ENCODE assay signal across 11 cellular contexts in the genomic region with DNA sequence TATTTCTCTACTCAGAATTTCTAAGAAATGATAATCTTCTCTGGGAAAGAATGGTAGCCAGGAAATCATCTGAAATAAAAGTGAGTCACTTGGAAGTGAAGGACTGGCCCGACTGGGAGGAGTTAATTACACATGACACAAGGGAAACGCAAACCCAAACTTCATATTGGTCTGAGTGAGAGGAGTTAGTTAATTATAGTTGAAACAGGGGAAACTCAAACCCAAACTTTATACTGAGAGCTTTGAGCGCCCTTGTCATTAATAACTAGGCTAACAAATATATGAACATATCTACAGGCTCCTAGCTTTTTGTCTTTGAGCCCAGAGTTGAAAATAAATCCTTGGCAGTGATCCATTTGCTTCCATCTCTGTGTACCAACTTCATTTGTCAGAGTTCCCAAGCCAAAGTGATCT.
A peak's percentile ranks its signal among the peaks of the same experiment; 100 is the strongest.
DNase-seq lines count a peak whose midpoint lies in the region; ATAC-seq and TF ChIP-seq lines count a peak whose summit lies in the region.
"Had no signal": no experiment of that assay in that cellular context is flagged by ENCODE, and none has a peak within 500 bp of the region (broad histone marks: within the 10 kb centered on the region; RNA-seq: fewer than 3 reads in every experiment).

No MANE protein-coding gene starts in this region.

- H3K36me3 Mint-ChIP-seq in MCF 10A (ENCODE audit: insufficient read depth, unreplicated experiment), result no peaks in the 10 kb centered on the region
- H3K36me3 Mint-ChIP-seq in stimulated activated naive B cell treated with anti-CD40 and anti-IgM and Interleukin-4, amounts not matched to agents 10 μg/mL and 1 μg/mL and 100 μg/mL, for 72 hours, result no peaks in the 10 kb centered on the region

- CTCF ChIA-PET in MCF 10A (lab: Yijun Ruan, JAX), result interaction anchor here (0.7 to 1.0 kb wide), 3 partner anchors 109 to 262 kb away, joined by 3 to 4 read pairs (median 3); no protein-coding TSS in a partner anchor

- peaks cover 0 to 26% (median 9%) of the 10 kb centered on the region in 4 donors for H3K4me1 ChIP-seq in stomach

- peak; percentile 43 for DNase-seq in HT1080 (ENCODE audit: low read depth)
- peak; percentile 75 for DNase-seq in MCF 10A (ENCODE audit: unreplicated experiment)
- DNase-seq in iris pigment epithelial cell (ENCODE audit: low read depth), result peak; percentile 91
- no peak for DNase-seq in stomach
- no peak for DNase-seq in KG1 (lab: John Stamatoyannopoulos, UW)
- DNase-seq in stimulated activated naive B cell treated with anti-CD40 and anti-IgM and Interleukin-4, amounts not matched to agents 10 μg/mL and 1 μg/mL and 100 μg/mL, for 72 hours, result no peak
- DNase-seq: activated T-cell treated with anti-CD3 and anti-CD28 coated beads, Interleukin-2, amount 50 U/mL, for 24 hours had no signal

- BruUV-seq in MCF 10A (replicated peaks; lab: Mats Ljungman, UMichigan), result no TSS peak

- no peak for TF ChIP-seq EP300 in stomach (IDR thresholded peaks at IDR 0.05)

- peak overlapping the region; percentile 67 for H3K27ac Mint-ChIP-seq in MCF 10A (ENCODE audit: low read depth, unreplicated experiment)
- no peak overlapping the region for H3K27ac Mint-ChIP-seq in stimulated activated naive B cell treated with anti-CD40 and anti-IgM and Interleukin-4, amounts not matched to agents 10 μg/mL and 1 μg/mL and 100 μg/mL, for 72 hours
- H3K27ac Mint-ChIP-seq: activated T-cell treated with anti-CD3 and anti-CD28 coated beads, Interleukin-2, amount 50 U/mL, for 24 hours; progenitor cell of endocrine pancreas; stimulated activated naive CD8-positive, alpha-beta T cell treated with anti-CD3 and anti-CD28 coated beads, Interleukin-15, Interleukin-2, amounts not matched to agents 100 ng/mL and 50 ng/mL, for 24 hours had no signal

- H3K4me3 Mint-ChIP-seq in MCF 10A (ENCODE audit: unreplicated experiment), result no peak overlapping the region
- H3K4me3 Mint-ChIP-seq in stimulated activated naive B cell treated with anti-CD40 and anti-IgM and Interleukin-4, amounts not matched to agents 10 μg/mL and 1 μg/mL and 100 μg/mL, for 72 hours, result no peak overlapping the region
- H3K4me3 Mint-ChIP-seq: activated T-cell treated with anti-CD3 and anti-CD28 coated beads, Interleukin-2, amount 50 U/mL, for 24 hours; stimulated activated naive CD8-positive, alpha-beta T cell treated with anti-CD3 and anti-CD28 coated beads, Interleukin-15, Interleukin-2, amounts not matched to agents 100 ng/mL and 50 ng/mL, for 24 hours had no signal

- no peak for TF ChIP-seq CTCF in MCF 10A (IDR thresholded peaks at IDR 0.05; ENCODE audit: unreplicated experiment)
- no peak for TF ChIP-seq CTCF in stomach (IDR thresholded peaks at IDR 0.05)

- peak overlapping the region in 1 of 4 donors; percentile 7 for H3K4me3 ChIP-seq in stomach

- POLR2A ChIA-PET in MCF 10A (lab: Yijun Ruan, JAX), result interaction anchor here (0.6 to 1.1 kb wide), 2 partner anchors 63 to 162 kb away, joined by 5 read pairs; no protein-coding TSS in a partner anchor

- 32 to 53% (median 36%) methylated on average over 3 of the region's 3 CpGs for WGBS in stomach, 5 donors

- no peak for ATAC-seq in stimulated activated naive B cell treated with anti-CD40 and anti-IgM and Interleukin-4, amounts not matched to agents 10 μg/mL and 1 μg/mL and 100 μg/mL, for 72 hours (replicated peaks)
- no peak for ATAC-seq in GM18520 (IDR thresholded peaks at IDR 0.05; ENCODE audit: unreplicated experiment)
- ATAC-seq in HG02623 (IDR thresholded peaks at IDR 0.05; ENCODE audit: unreplicated experiment), result no peak

- no peaks in the 10 kb centered on the region for H3K9me3 Mint-ChIP-seq in MCF 10A (ENCODE audit: unreplicated experiment)
- peaks cover 0 to 3% of the 10 kb centered on the region in 2 donors for H3K9me3 Mint-ChIP-seq in stimulated activated naive B cell treated with anti-CD40 and anti-IgM and Interleukin-4, amounts not matched to agents 10 μg/mL and 1 μg/mL and 100 μg/mL, for 72 hours
- H3K9me3 Mint-ChIP-seq: activated T-cell treated with anti-CD3 and anti-CD28 coated beads, Interleukin-2, amount 50 U/mL, for 24 hours had no signal

- H3K27me3 Mint-ChIP-seq in MCF 10A (ENCODE audit: insufficient read depth, unreplicated experiment), result no peaks in the 10 kb centered on the region
- no peaks in the 10 kb centered on the region for H3K27me3 Mint-ChIP-seq in stimulated activated naive B cell treated with anti-CD40 and anti-IgM and Interleukin-4, amounts not matched to agents 10 μg/mL and 1 μg/mL and 100 μg/mL, for 72 hours
- H3K27me3 Mint-ChIP-seq: activated T-cell treated with anti-CD3 and anti-CD28 coated beads, Interleukin-2, amount 50 U/mL, for 24 hours; progenitor cell of endocrine pancreas; stimulated activated naive CD8-positive, alpha-beta T cell treated with anti-CD3 and anti-CD28 coated beads, Interleukin-15, Interleukin-2, amounts not matched to agents 100 ng/mL and 50 ng/mL, for 24 hours had no signal

- H3K27ac ChIP-seq in stomach, result peak overlapping the region in 4 of 5 donors; percentile 66 to 84 (median 78)

- intact Hi-C loops in MCF 10A (cut with micrococcal nuclease) (no loop called here), stomach (cut with DNase I; ENCODE audit: low total_unique reads) (no loop called here)

- no peaks in the 10 kb centered on the region for H3K27me3 ChIP-seq in stomach

- no peaks in the 10 kb centered on the region for H3K9me3 ChIP-seq in stomach

- H3K36me3 ChIP-seq in stomach, result no peaks in the 10 kb centered on the region

- H3K4me1 Mint-ChIP-seq in MCF 10A (ENCODE audit: insufficient read depth, unreplicated experiment), result peaks cover 46% of the 10 kb centered on the region
- no peaks in the 10 kb centered on the region for H3K4me1 Mint-ChIP-seq in stimulated activated naive B cell treated with anti-CD40 and anti-IgM and Interleukin-4, amounts not matched to agents 10 μg/mL and 1 μg/mL and 100 μg/mL, for 72 hours

- no peak for TF ChIP-seq POLR2A in stomach (IDR thresholded peaks at IDR 0.05)

Comparison
In these comparisons a context has a peak if more than half of its experiments do, and no peak if none do; other contexts are left out.
1. DNase-seq: peak in HT1080 (single experiment), MCF 10A (single experiment) and iris pigment epithelial cell (single experiment); none in stomach (single experiment), KG1 (single experiment) and stimulated activated naive B cell treated with anti-CD40 and anti-IgM and Interleukin-4, amounts not matched to agents 10 μg/mL and 1 μg/mL and 100 μg/mL, for 72 hours (single experiment).